Comparison of ENCODE assay signal across 9 cellular contexts in the genomic region with DNA sequence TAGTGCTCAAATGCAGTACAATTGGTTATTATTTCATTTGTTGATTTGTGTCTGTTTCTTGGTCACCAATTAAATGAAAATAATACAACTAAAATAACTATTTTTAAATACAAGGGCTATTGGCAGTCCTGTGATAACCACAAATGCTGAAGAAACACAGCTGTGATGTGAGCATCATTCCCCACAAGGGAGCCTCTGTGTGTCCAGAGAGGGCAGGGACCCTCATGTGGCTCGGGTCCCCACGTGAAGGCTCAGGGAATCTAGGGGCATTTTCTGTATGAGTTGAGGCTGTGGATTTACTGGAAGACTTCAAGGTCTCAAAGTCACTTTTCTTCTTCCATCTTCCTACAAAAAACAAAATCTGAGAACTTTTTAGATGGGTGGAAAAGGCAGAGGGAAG.
"Had no signal": no experiment of that assay in that cellular context is flagged by ENCODE, and none has a peak within 500 bp of the region (broad histone marks: within the 10 kb centered on the region; RNA-seq: fewer than 3 reads in every experiment).

No MANE protein-coding gene starts in this region.

- DNase-seq: GM23248, GOT3, H7, HFFc6, IMR-90, KG1 had no signal

- H3K27ac Mint-ChIP-seq: HFFc6 had no signal

- H3K27ac ChIP-seq: GM23248 had no signal

- H2AFZ ChIP-seq: GM23248 had no signal

- H3K4me3 Mint-ChIP-seq: HFFc6 had no signal

- H3K9ac ChIP-seq: GM23248 had no signal

- ATAC-seq: HCT116, K562 had no signal

- H3K36me3 ChIP-seq: HAP-1 had no signal

- H3K9me3 Mint-ChIP-seq: HFFc6 had no signal

- H3K4me1 ChIP-seq: HAP-1 had no signal

- H3K4me3 ChIP-seq: GM23248, HAP-1, K562 had no signal

- H3K9me3 ChIP-seq: HAP-1 had no signal
